Comparison of ENCODE assay signal across 12 cellular contexts in the genomic region with DNA sequence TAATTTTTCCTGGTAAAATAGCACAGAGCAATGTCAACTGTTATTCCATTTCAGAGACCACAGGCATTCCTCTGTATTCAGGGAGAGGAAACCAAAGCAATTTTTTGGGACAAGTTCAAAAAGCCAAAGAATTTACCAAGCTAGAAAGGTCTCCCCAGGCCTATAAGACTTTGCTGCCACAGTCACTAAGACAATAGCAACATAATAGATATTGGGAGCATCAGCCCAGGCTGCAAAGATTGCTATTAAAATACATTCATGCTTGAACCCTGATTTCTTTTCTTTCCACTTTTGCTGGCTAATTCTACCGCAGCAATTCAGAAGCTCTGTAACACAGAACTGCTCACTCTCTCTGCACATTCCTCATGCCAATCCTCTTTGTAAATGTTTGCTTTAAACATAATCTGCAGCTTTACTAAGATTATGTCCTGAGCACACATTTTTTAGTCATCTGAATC.
DNase-seq lines count a peak whose midpoint lies in the region; ATAC-seq, FAIRE-seq and TF ChIP-seq lines count a peak whose summit lies in the region.
"Had no signal": no experiment of that assay in that cellular context is flagged by ENCODE, and none has a peak within 500 bp of the region (broad histone marks: within the 10 kb centered on the region; RNA-seq: fewer than 3 reads in every experiment).

No MANE protein-coding gene starts in this region.

- H3K27me3 ChIP-seq in RWPE2 (ENCODE audit: insufficient read depth, poor library complexity, severe bottlenecking): no peaks in the 10 kb centered on the region
- no peaks in the 10 kb centered on the region for H3K27me3 ChIP-seq in rectal smooth muscle tissue (ENCODE audit: control insufficient read depth, insufficient read depth, low read length)

- no peaks in the 10 kb centered on the region for H3K36me3 ChIP-seq in RWPE2 (ENCODE audit: low read depth)
- H3K36me3 ChIP-seq in rectal smooth muscle tissue (ENCODE audit: control insufficient read depth, insufficient read depth, low read length): no peaks in the 10 kb centered on the region

- no peak overlapping the region for H3K9ac ChIP-seq in rectal smooth muscle tissue (ENCODE audit: low read length)

- H3K4me3 ChIP-seq in RWPE2 (ENCODE audit: severe bottlenecking) (no peak overlapping the region), rectal smooth muscle tissue (ENCODE audit: low read length) (no peak overlapping the region)

- H3K4me1 ChIP-seq in RWPE2 (ENCODE audit: insufficient read depth, poor library complexity, severe bottlenecking): peaks cover 30% of the 10 kb centered on the region
- peaks cover 50% of the 10 kb centered on the region for H3K4me1 ChIP-seq in rectal smooth muscle tissue (ENCODE audit: control insufficient read depth, insufficient read depth, low read length)

- no peaks in the 10 kb centered on the region for H3K9me3 ChIP-seq in RWPE2 (ENCODE audit: severe bottlenecking)

- DNase-seq in AG20443 (ENCODE audit: low spot score) (peak; percentile 64), RWPE2 (ENCODE audit: low spot score) (no peak), fibroblast of gingiva (ENCODE audit: low read depth) (peak; percentile 75), D721Med (ENCODE audit: insufficient read length, low spot score) (no peak), midbrain (lab: John Stamatoyannopoulos, UW) (no peak)
- DNase-seq: activated CD4-positive, CD25-positive, alpha-beta regulatory T cell; activated gamma-delta T cell treated with Interleukin-2 at 50 U/mL for 16 hours; CD4-positive, CD25-positive, alpha-beta regulatory T cell; effector CD8-positive, alpha-beta T cell had no signal

- FAIRE-seq in D721Med (lab: Jason Lieb, UNC): no peak

- TF ChIP-seq CTCF in RWPE2 (IDR thresholded peaks at IDR 0.05; ENCODE audit: poor library complexity, severe bottlenecking): no peak
- no peak for TF ChIP-seq CTCF in D721Med (IDR thresholded peaks at IDR 0.05; ENCODE audit: insufficient read depth, missing control alignments)

- H3K27ac ChIP-seq in RWPE2 (ENCODE audit: poor library complexity, severe bottlenecking): peak overlapping the region; percentile 29
- H3K27ac ChIP-seq in rectal smooth muscle tissue (ENCODE audit: low read depth, low read length): peak overlapping the region; percentile 17

- ATAC-seq in RWPE2 (ENCODE audit: low read depth) (peak; percentile 58), HG03378 (IDR thresholded peaks at IDR 0.05; ENCODE audit: unreplicated experiment) (no peak), HG03457 (IDR thresholded peaks at IDR 0.05; ENCODE audit: unreplicated experiment) (no peak)

Comparison
In these comparisons a context has a peak if more than half of its experiments do, and no peak if none do; other contexts are left out.
1. DNase-seq: peak in AG20443 (single experiment) and fibroblast of gingiva (single experiment); none in RWPE2 (single experiment), D721Med (single experiment) and midbrain (single experiment).